10 cellular contexts compared by ENCODE assay signal in the genomic region with DNA sequence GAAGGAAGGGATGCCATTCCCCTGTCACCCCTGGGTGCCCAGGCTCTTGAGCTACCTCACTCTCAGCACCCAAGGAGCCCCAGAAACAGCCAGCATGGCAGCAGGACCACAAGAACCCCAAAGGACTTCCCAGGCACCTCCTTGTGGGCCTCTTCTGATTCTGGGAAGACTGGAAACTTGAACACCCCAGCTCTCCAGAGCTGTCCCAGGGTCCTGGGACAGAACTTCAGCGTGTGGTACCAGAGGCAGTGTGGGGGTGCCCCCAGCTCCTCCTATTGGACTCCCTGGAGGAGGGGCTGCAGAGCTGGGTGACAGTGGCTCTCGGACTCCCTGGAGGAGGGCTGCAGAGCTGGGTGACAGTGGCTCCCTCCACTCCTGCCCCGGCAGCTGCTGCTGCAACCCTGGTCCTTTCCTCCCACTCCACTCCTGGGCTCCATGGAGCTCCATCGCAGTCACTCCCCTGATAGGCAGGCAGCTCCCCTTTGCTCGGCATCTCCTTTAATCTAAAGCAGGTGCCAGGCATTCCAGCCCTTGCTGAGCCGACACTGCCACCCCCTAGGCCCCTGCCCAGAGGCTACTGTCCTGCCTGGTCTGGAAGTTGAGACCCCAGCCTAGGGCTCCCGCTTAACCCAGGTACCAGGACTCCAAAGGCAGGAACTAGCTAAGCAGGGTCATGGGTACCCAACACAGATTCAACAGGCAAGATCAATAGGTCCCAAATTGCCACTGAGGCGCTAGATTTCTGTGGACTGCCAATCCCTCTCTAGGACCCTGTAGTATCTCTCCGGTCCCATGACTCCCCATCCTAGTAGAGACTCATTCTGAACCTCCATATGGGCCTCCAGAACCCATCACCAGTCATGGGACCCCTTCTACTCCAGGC. TPM values are rescaled to one million over a fixed set of nuclear protein-coding genes. Genes with fewer than 3 reads are reported as not detected.
DNase-seq lines count a peak whose midpoint lies in the region; ATAC-seq and TF ChIP-seq lines count a peak whose summit lies in the region.
"Had no signal": no experiment of that assay in that cellular context is flagged by ENCODE, and none has a peak within 500 bp of the region (broad histone marks: within the 10 kb centered on the region; RNA-seq: fewer than 3 reads in every experiment).

No MANE protein-coding gene starts in this region.

- POLR2A ChIA-PET in RWPE1 (lab: Yijun Ruan, JAX; ENCODE audit: low non-redundant PET): interaction anchor here (0.6 to 2.1 kb wide), 7 partner anchors 9 to 324 kb away, joined by 3 to 14 read pairs (median 3); no protein-coding TSS in a partner anchor

- H3K18ac ChIP-seq in neuronal stem cell (ENCODE audit: low read length): peak overlapping the region; percentile 96

- H2AFZ ChIP-seq in neuronal stem cell (ENCODE audit: low read length): no peak overlapping the region

- H3K27ac ChIP-seq in BLaER1 treated with 17β-estradiol and CSF1 and Interleukin-3, amounts not matched to agents 10 nM and 100 nM: peak overlapping the region in 10 of 11 experiments; percentile 82 to 96 (median 88); a peak in 20 of 22 replicates
- H3K27ac ChIP-seq in RWPE1 (peak overlapping the region; percentile 100), neuronal stem cell (replicated peaks; ENCODE audit: low read length) (peak overlapping the region; percentile 67)

- H3K4me2 ChIP-seq in BLaER1 treated with 17β-estradiol and CSF1 and Interleukin-3, amounts not matched to agents 10 nM and 100 nM: peak overlapping the region; percentile 95 to 100 (median 99)
- no peak overlapping the region for H3K4me2 ChIP-seq in neuronal stem cell (ENCODE audit: insufficient read depth, low read length, poor library complexity, severe bottlenecking)

- peak overlapping the region; percentile 78 for H2BK12ac ChIP-seq in neuronal stem cell (ENCODE audit: low read length)

- 0 out of 22 replicates have a peak, but pooled peaks cover 0 to 8% (median 0%) of the 10 kb centered on the region in 11 experiments for H3K36me3 ChIP-seq in BLaER1 treated with 17β-estradiol and CSF1 and Interleukin-3, amounts not matched to agents 10 nM and 100 nM
- no peaks in the 10 kb centered on the region for H3K36me3 ChIP-seq in neuronal stem cell (replicated peaks in 1 of 2; ENCODE audit: control insufficient read depth in 2 of 2, insufficient read depth in 2 of 2, low read length in 2 of 2)

- no peak overlapping the region for H4K8ac ChIP-seq in neuronal stem cell (ENCODE audit: low read depth, low read length)

- peak overlapping the region; percentile 81 for H2BK120ac ChIP-seq in neuronal stem cell (ENCODE audit: low read depth, low read length)

- no peak overlapping the region for H3K14ac ChIP-seq in neuronal stem cell (ENCODE audit: low read length)

- H3K9me3 ChIP-seq in BLaER1 treated with 17β-estradiol and CSF1 and Interleukin-3, amounts not matched to agents 10 nM and 100 nM (replicated peaks in 1 of 11): no peaks in the 10 kb centered on the region
- no peaks in the 10 kb centered on the region for H3K9me3 ChIP-seq in neuronal stem cell (replicated peaks in 1 of 2; ENCODE audit: control insufficient read depth in 2 of 2, insufficient read depth in 1 of 2, low read depth in 1 of 2, low read length in 2 of 2)

- TF ChIP-seq CTCF in RWPE1 (conservative IDR thresholded peaks at IDR 0.05; ENCODE audit: low read depth) (no peak), epithelial cell of proximal tubule (conservative IDR thresholded peaks at IDR 0.05; ENCODE audit: low read depth, low read length) (no peak)

- no CpG with 5 or more reads among the region's 9 CpGs for WGBS in neuronal stem cell (ENCODE audit: extremely low coverage in 2 of 2, insufficient read length in 2 of 2, insufficient replicate concordance in 1 of 2), 2 donors

- no peak for ATAC-seq in GM21381 (IDR thresholded peaks at IDR 0.05; ENCODE audit: unreplicated experiment)

- no peak overlapping the region for H3K23ac ChIP-seq in neuronal stem cell (ENCODE audit: low read depth, low read length, poor library complexity)

- peak overlapping the region; percentile 94 for H2BK5ac ChIP-seq in neuronal stem cell (ENCODE audit: low read length)

- peak overlapping the region; percentile 86 for H2BK15ac ChIP-seq in neuronal stem cell (ENCODE audit: low read length)

- no peak overlapping the region for H3K4ac ChIP-seq in neuronal stem cell (ENCODE audit: low read length)

- H3K9ac ChIP-seq in BLaER1 treated with 17β-estradiol and CSF1 and Interleukin-3, amounts not matched to agents 10 nM and 100 nM: peak overlapping the region; percentile 86 to 95 (median 91)
- peak overlapping the region; percentile 82 for H3K9ac ChIP-seq in neuronal stem cell (ENCODE audit: low read depth, low read length, poor library complexity)

- no peak overlapping the region for H4K91ac ChIP-seq in neuronal stem cell (ENCODE audit: low read depth, low read length, poor library complexity)

- peak overlapping the region; percentile 90 for H2AK5ac ChIP-seq in neuronal stem cell (ENCODE audit: low read depth, low read length)

- CTCF ChIA-PET in RWPE1 (lab: Yijun Ruan, JAX): interaction anchor here (0.6 to 3.0 kb wide), 5 partner anchors 13 to 154 kb away, joined by 3 to 17 read pairs (median 4); a partner anchor contains a TSS

- peaks cover 40 to 62% (median 50%) of the 10 kb centered on the region in 11 experiments; a peak in 20 of 22 replicates for H4K20me1 ChIP-seq in BLaER1 treated with 17β-estradiol and CSF1 and Interleukin-3, amounts not matched to agents 10 nM and 100 nM

- peaks cover 28% of the 10 kb centered on the region for H3K79me1 ChIP-seq in neuronal stem cell (ENCODE audit: low read depth, low read length)

- H3K27me3 ChIP-seq in BLaER1 treated with 17β-estradiol and CSF1 and Interleukin-3, amounts not matched to agents 10 nM and 100 nM: no peaks in the 10 kb centered on the region
- H3K27me3 ChIP-seq in neuronal stem cell (ENCODE audit: control insufficient read depth in 3 of 3, insufficient read depth in 3 of 3, low read depth in 1 of 3, low read length in 3 of 3): no peaks in the 10 kb centered on the region

- peaks cover 76 to 87% (median 79%) of the 10 kb centered on the region in 10 experiments for H3K4me1 ChIP-seq in BLaER1 treated with 17β-estradiol and CSF1 and Interleukin-3, amounts not matched to agents 10 nM and 100 nM
- peaks cover 64 to 78% of the 10 kb centered on the region in 2 donors for H3K4me1 ChIP-seq in neuronal stem cell (ENCODE audit: control insufficient read depth in 2 of 2, insufficient read depth in 1 of 2, low read depth in 1 of 2, low read length in 2 of 2)

- peak overlapping the region; percentile 88 to 100 (median 98) for H3K4me3 ChIP-seq in BLaER1 treated with 17β-estradiol and CSF1 and Interleukin-3, amounts not matched to agents 10 nM and 100 nM
- H3K4me3 ChIP-seq in epithelial cell of proximal tubule (ENCODE audit: low read depth, low read length): peak overlapping the region; percentile 98
- H3K4me3 ChIP-seq in neuronal stem cell (ENCODE audit: low read length in 2 of 2): no peak overlapping the region

- DNase-seq in RWPE1 (ENCODE audit: low spot score): no peak
- DNase-seq in epithelial cell of proximal tubule (ENCODE audit: low read depth): no peak
- DNase-seq in neuronal stem cell (ENCODE audit: low spot score): no peak
- DNase-seq in NCI-H345 (lab: John Stamatoyannopoulos, UW): no peak
- DNase-seq in DMS 273 (lab: John Stamatoyannopoulos, UW; ENCODE audit: unreplicated experiment): no peak
- DNase-seq in iPS-NIHi7 (ENCODE audit: extremely low spot score): no peak
- DNase-seq: NCI-H2227 treated with DMSO at 0.1 percent for 48 hours had no signal

RNA-seq across cellular contexts. Expression of a gene that starts 2.7 kb away (rescaled TPM):
- total RNA-seq in epithelial cell of proximal tubule: 20.7 and 25.7 TPM in 2 replicates
- 32.8 TPM for polyA plus RNA-seq in neuronal stem cell (2013, experiment 1 of 2)
- polyA plus RNA-seq in neuronal stem cell (2013, experiment 2 of 2): 34.6 TPM

RNA-seq across cellular contexts. Expression of a gene that starts 33.1 kb away (rescaled TPM):
- 0.14 TPM in 1 of 2 replicates, not detected in the other for total RNA-seq in epithelial cell of proximal tubule
- polyA plus RNA-seq in neuronal stem cell (2013, experiment 1 of 2): 0.50 TPM
- polyA plus RNA-seq in neuronal stem cell (2013, experiment 2 of 2): 0.47 TPM
- total RNA-seq: glomerular endothelial cell had no signal

RNA-seq across cellular contexts. Expression of a gene that starts 39.3 kb away (rescaled TPM):
- not detected in 2 replicates for total RNA-seq in epithelial cell of proximal tubule
- polyA plus RNA-seq in neuronal stem cell (2013, experiment 1 of 2): not detected
- polyA plus RNA-seq in neuronal stem cell (2013, experiment 2 of 2): not detected
- total RNA-seq: glomerular endothelial cell had no signal

RNA-seq across cellular contexts. Expression of a gene that starts 48.6 kb away (rescaled TPM):
- total RNA-seq in epithelial cell of proximal tubule: not detected in 2 replicates
- not detected for polyA plus RNA-seq in neuronal stem cell (2013, experiment 1 of 2)
- polyA plus RNA-seq in neuronal stem cell (2013, experiment 2 of 2): 0.06 TPM
- total RNA-seq: glomerular endothelial cell had no signal

Comparison
In these comparisons a context has a peak if more than half of its experiments do, and no peak if none do; other contexts are left out.
1. H3K4me3 ChIP-seq: peak in BLaER1 treated with 17β-estradiol and CSF1 and Interleukin-3, amounts not matched to agents 10 nM and 100 nM (10 of 10) and epithelial cell of proximal tubule (single experiment); none in neuronal stem cell (0 of 2).
2. Peak in every context shown above with its lines, with median percentiles within 50 percentile points of each other: H3K27ac ChIP-seq.